In genomic region chr16:83389751-83390150, GRCh38 we compare ENCODE assay signal across 21 cellular contexts.
A peak's percentile ranks its signal among the peaks of the same experiment; 100 is the strongest.
DNase-seq lines count a peak whose midpoint lies in the region; ATAC-seq and TF ChIP-seq lines count a peak whose summit lies in the region.
"Had no signal": no experiment of that assay in that cellular context is flagged by ENCODE, and none has a peak within 500 bp of the region (broad histone marks: within the 10 kb centered on the region; RNA-seq: fewer than 3 reads in every experiment).

No MANE protein-coding gene starts in this region.

- DNase-seq in cardiac muscle cell (ENCODE audit: low read depth in 1 of 2, low spot score in 1 of 2) = peak in 1 of 2 donors; percentile 36
- DNase-seq in Right ventricle myocardium inferior (ENCODE audit: missing footprints) = no peak
- DNase-seq in left ventricle myocardium superior = no peak
- DNase-seq in activated T-helper 2 cell treated with anti-CD3 and anti-CD28 coated beads, Interferon-gamma antibody, Interleukin-2, Interleukin-4, amounts not matched to agents 10 μg/mL and 5 μg/mL and 100 μg/mL, durations not matched to agents 14 hours and 24 hours and 36 hours (ENCODE audit: low spot score) = no peak
- DNase-seq in GDM1 (lab: John Stamatoyannopoulos, UW) = no peak
- no peak for DNase-seq in GM13976 (ENCODE audit: low spot score)
- DNase-seq: 8988T; COR-L47; DMS 273 treated with DMSO at 0.1 percent for 48 hours; DND-41; GF-D8; HCEC 1CT; NCI-H1105 treated with DMSO at 0.1 percent for 48 hours; NCI-H1694; NCI-H2081 treated with DMSO at 0.1 percent for 48 hours; NK-92 treated with Interleukin-12 subunit alpha and Interleukin-12 subunit beta, amount 100 ng/mL, for 24 hours; Peyer's patch; SHP77 had no signal

- no peak for TF ChIP-seq CTCF in cardiac muscle cell (IDR thresholded peaks at IDR 0.05; ENCODE audit: low read depth, low read length)
- no peak for TF ChIP-seq CTCF in VCaP (conservative IDR thresholded peaks at IDR 0.05)
- no peak for TF ChIP-seq CTCF in GM13976 (IDR thresholded peaks at IDR 0.05; ENCODE audit: borderline replicate concordance, control extremely low read depth, extremely low read depth, insufficient read depth, missing control alignments)

- in situ Hi-C loops in GM13976 (cut with MboI; ENCODE audit: low sequenced_read_pairs, unreplicated experiment) = no loop called here

- H3K27me3 Mint-ChIP-seq in activated T-helper 2 cell treated with anti-CD3 and anti-CD28 coated beads, Interferon-gamma antibody, Interleukin-2, Interleukin-4, amounts not matched to agents 10 μg/mL and 5 μg/mL and 100 μg/mL, durations not matched to agents 14 hours and 24 hours and 36 hours (ENCODE audit: low read depth) = no peaks in the 10 kb centered on the region

- no peaks in the 10 kb centered on the region for H3K4me1 Mint-ChIP-seq in activated T-helper 2 cell treated with anti-CD3 and anti-CD28 coated beads, Interferon-gamma antibody, Interleukin-2, Interleukin-4, amounts not matched to agents 10 μg/mL and 5 μg/mL and 100 μg/mL, durations not matched to agents 14 hours and 24 hours and 36 hours (ENCODE audit: low read depth)
- H3K4me1 Mint-ChIP-seq: GM23338 had no signal

- no peak overlapping the region for H3K27ac Mint-ChIP-seq in activated T-helper 2 cell treated with anti-CD3 and anti-CD28 coated beads, Interferon-gamma antibody, Interleukin-2, Interleukin-4, amounts not matched to agents 10 μg/mL and 5 μg/mL and 100 μg/mL, durations not matched to agents 14 hours and 24 hours and 36 hours
- H3K27ac Mint-ChIP-seq: GM23338 had no signal

- H3K9me3 Mint-ChIP-seq in activated T-helper 2 cell treated with anti-CD3 and anti-CD28 coated beads, Interferon-gamma antibody, Interleukin-2, Interleukin-4, amounts not matched to agents 10 μg/mL and 5 μg/mL and 100 μg/mL, durations not matched to agents 14 hours and 24 hours and 36 hours = peaks cover 17% of the 10 kb centered on the region

- no peaks in the 10 kb centered on the region for H3K9me3 ChIP-seq in cardiac muscle cell (ENCODE audit: low read depth)
- H3K9me3 ChIP-seq: Peyer's patch had no signal

- H3K4me3 Mint-ChIP-seq in activated T-helper 2 cell treated with anti-CD3 and anti-CD28 coated beads, Interferon-gamma antibody, Interleukin-2, Interleukin-4, amounts not matched to agents 10 μg/mL and 5 μg/mL and 100 μg/mL, durations not matched to agents 14 hours and 24 hours and 36 hours (ENCODE audit: low read depth) = no peak overlapping the region
- H3K4me3 Mint-ChIP-seq: GM23338 had no signal

- peaks cover 23% of the 10 kb centered on the region for H3K4me1 ChIP-seq in cardiac muscle cell (ENCODE audit: low read depth)
- H3K4me1 ChIP-seq: Peyer's patch had no signal

- H3K36me3 Mint-ChIP-seq in activated T-helper 2 cell treated with anti-CD3 and anti-CD28 coated beads, Interferon-gamma antibody, Interleukin-2, Interleukin-4, amounts not matched to agents 10 μg/mL and 5 μg/mL and 100 μg/mL, durations not matched to agents 14 hours and 24 hours and 36 hours (ENCODE audit: low read depth) = no peaks in the 10 kb centered on the region

- intact Hi-C loops in Right ventricle myocardium inferior (cut with DNase I) (no loop called here), left ventricle myocardium superior (cut with micrococcal nuclease) (no loop called here)
- intact Hi-C loops in activated T-helper 2 cell treated with anti-CD3 and anti-CD28 coated beads, Interferon-gamma antibody, Interleukin-2, Interleukin-4, amounts not matched to agents 10 μg/mL and 5 μg/mL and 100 μg/mL, durations not matched to agents 14 hours and 24 hours and 36 hours (cut with micrococcal nuclease) = no loop called here

- H3K4me3 ChIP-seq in cardiac muscle cell = no peak overlapping the region
- H3K4me3 ChIP-seq: GM23338, Peyer's patch had no signal

- H3K27me3 ChIP-seq in cardiac muscle cell = no peaks in the 10 kb centered on the region
- H3K27me3 ChIP-seq: Peyer's patch had no signal

- no peaks in the 10 kb centered on the region for H3K36me3 ChIP-seq in cardiac muscle cell
- H3K36me3 ChIP-seq: Peyer's patch had no signal

- peak overlapping the region; percentile 75 for H3K27ac ChIP-seq in cardiac muscle cell
- 0 out of 2 replicates have a peak overlapping the region, but pooled peaks have one; percentile 14 for H3K27ac ChIP-seq in VCaP
- H3K27ac ChIP-seq: Peyer's patch had no signal

- ATAC-seq in Right ventricle myocardium inferior = no peak
- ATAC-seq in left ventricle myocardium superior = peak; percentile 47
- ATAC-seq in GM21447 (IDR thresholded peaks at IDR 0.05; ENCODE audit: unreplicated experiment) = no peak
- ATAC-seq: GM23338 had no signal
